Comparison of ENCODE assay signal across 12 cellular contexts in the genomic region with DNA sequence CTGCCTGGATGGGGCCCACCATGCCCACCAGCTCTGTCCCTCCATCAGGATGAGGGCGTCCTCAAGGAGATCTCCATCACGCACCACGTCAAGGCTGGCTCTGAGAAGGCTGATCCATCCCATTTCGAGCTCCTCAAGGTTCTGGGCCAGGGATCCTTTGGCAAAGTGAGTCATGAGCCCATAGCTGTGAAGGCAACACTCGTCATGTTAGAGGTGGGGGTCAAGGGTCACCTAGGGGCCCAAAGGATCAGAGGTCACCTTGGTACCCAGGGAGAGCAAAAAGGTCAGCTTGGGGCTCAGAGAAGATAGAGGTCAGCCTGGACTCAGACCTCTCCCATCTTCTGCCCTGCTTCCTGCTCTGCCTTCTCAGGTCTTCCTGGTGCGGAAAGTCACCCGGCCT. TPM values are rescaled to one million over a fixed set of nuclear protein-coding genes. Genes with fewer than 3 reads are reported as not detected.
A peak's percentile ranks its signal among the peaks of the same experiment; 100 is the strongest.
DNase-seq lines count a peak whose midpoint lies in the region; ATAC-seq and TF ChIP-seq lines count a peak whose summit lies in the region.
"Had no signal": no experiment of that assay in that cellular context is flagged by ENCODE, and none has a peak within 500 bp of the region (broad histone marks: within the 10 kb centered on the region; RNA-seq: fewer than 3 reads in every experiment).

No MANE protein-coding gene starts in this region.

- intact Hi-C loops in esophagus muscularis mucosa (cut with DNase I), result no loop called here

- peaks cover 9% of the 10 kb centered on the region for H3K36me3 Mint-ChIP-seq in activated naive CD4-positive, alpha-beta T cell treated with anti-CD3 and anti-CD28 coated beads, Interleukin-2, amount 50 U/mL, for 24 hours
- peaks cover 66% of the 10 kb centered on the region for H3K36me3 Mint-ChIP-seq in effector memory CD8-positive, alpha-beta T cell (ENCODE audit: insufficient read depth)

- peaks cover 36% of the 10 kb centered on the region for H3F3A ChIP-seq in SU-DHL-6 (ENCODE audit: insufficient read depth)

- no peak for TF ChIP-seq EP300 in upper lobe of left lung (IDR thresholded peaks at IDR 0.05)
- no peak for TF ChIP-seq EP300 in esophagus muscularis mucosa (IDR thresholded peaks at IDR 0.05)

- peak overlapping the region; percentile 96 for H3K9ac ChIP-seq in SU-DHL-6 (ENCODE audit: low read length)

- no peak for TF ChIP-seq CTCF in SU-DHL-6 (IDR thresholded peaks at IDR 0.05; ENCODE audit: insufficient read depth, low read length, poor library complexity, severe bottlenecking)
- no peak for TF ChIP-seq CTCF in upper lobe of left lung (IDR thresholded peaks at IDR 0.05)
- TF ChIP-seq CTCF in esophagus muscularis mucosa (IDR thresholded peaks at IDR 0.05), result no peak

- peaks cover 69% of the 10 kb centered on the region for H3K4me1 Mint-ChIP-seq in activated naive CD4-positive, alpha-beta T cell treated with anti-CD3 and anti-CD28 coated beads, Interleukin-2, amount 50 U/mL, for 24 hours
- H3K4me1 Mint-ChIP-seq in effector memory CD8-positive, alpha-beta T cell (ENCODE audit: low read depth in 2 of 2), result peaks cover 62 to 70% of the 10 kb centered on the region in 2 donors

- H3K4me1 ChIP-seq in upper lobe of left lung, result peaks cover 8 to 35% (median 26%) of the 10 kb centered on the region in 4 donors
- H3K4me1 ChIP-seq in esophagus muscularis mucosa, result peaks cover 0 to 8% (median 5%) of the 10 kb centered on the region in 4 donors

- no peaks in the 10 kb centered on the region for H4K20me1 ChIP-seq in SU-DHL-6 (ENCODE audit: low read depth, low read length)

- H3K9me3 ChIP-seq in SU-DHL-6 (ENCODE audit: insufficient read depth, low read length) (no peaks in the 10 kb centered on the region), upper lobe of left lung (no peaks in the 10 kb centered on the region), esophagus muscularis mucosa (no peaks in the 10 kb centered on the region)

- no peaks in the 10 kb centered on the region for H3K9me3 Mint-ChIP-seq in activated naive CD4-positive, alpha-beta T cell treated with anti-CD3 and anti-CD28 coated beads, Interleukin-2, amount 50 U/mL, for 24 hours
- no peaks in the 10 kb centered on the region for H3K9me3 Mint-ChIP-seq in effector memory CD8-positive, alpha-beta T cell

- H3K36me3 ChIP-seq in SU-DHL-6 (ENCODE audit: low read length) (no peaks in the 10 kb centered on the region), upper lobe of left lung (peaks cover 5 to 45% (median 38%) of the 10 kb centered on the region in 4 donors), esophagus muscularis mucosa (no peaks in the 10 kb centered on the region)

- no peaks in the 10 kb centered on the region for H3K27me3 Mint-ChIP-seq in activated naive CD4-positive, alpha-beta T cell treated with anti-CD3 and anti-CD28 coated beads, Interleukin-2, amount 50 U/mL, for 24 hours
- no peaks in the 10 kb centered on the region for H3K27me3 Mint-ChIP-seq in effector memory CD8-positive, alpha-beta T cell

- no peaks in the 10 kb centered on the region for H3K9me2 ChIP-seq in SU-DHL-6 (replicated peaks; ENCODE audit: insufficient read depth, low read length)

- TF ChIP-seq POLR2A in upper lobe of left lung (IDR thresholded peaks at IDR 0.05) (no peak), esophagus muscularis mucosa (IDR thresholded peaks at IDR 0.05; ENCODE audit: low read depth) (no peak)

- peak overlapping the region; percentile 89 for H3K27ac Mint-ChIP-seq in activated naive CD4-positive, alpha-beta T cell treated with anti-CD3 and anti-CD28 coated beads, Interleukin-2, amount 50 U/mL, for 24 hours
- H3K27ac Mint-ChIP-seq in effector memory CD8-positive, alpha-beta T cell, result peak overlapping the region; percentile 94 to 95

- no peak for ATAC-seq in effector memory CD8-positive, alpha-beta T cell (replicated peaks)
- ATAC-seq in upper lobe of left lung (ENCODE audit: low FRiP score in 2 of 2) (no peak), GM18907 (IDR thresholded peaks at IDR 0.05; ENCODE audit: unreplicated experiment) (no peak)

- H3K4me3 ChIP-seq in SU-DHL-6 (ENCODE audit: insufficient read depth, low read length, poor library complexity, severe bottlenecking), result peak overlapping the region; percentile 74
- peak overlapping the region in 3 of 4 donors; percentile 40 to 59 (median 44) for H3K4me3 ChIP-seq in upper lobe of left lung
- H3K4me3 ChIP-seq in esophagus muscularis mucosa, result no peak overlapping the region
- H3K4me3 ChIP-seq: SK-N-MC had no signal

- peak overlapping the region; percentile 85 for H3K4me3 Mint-ChIP-seq in activated naive CD4-positive, alpha-beta T cell treated with anti-CD3 and anti-CD28 coated beads, Interleukin-2, amount 50 U/mL, for 24 hours
- peak overlapping the region; percentile 86 to 95 for H3K4me3 Mint-ChIP-seq in effector memory CD8-positive, alpha-beta T cell

- H2AFZ ChIP-seq in SU-DHL-6 (ENCODE audit: low read depth, low read length, severe bottlenecking), result no peak overlapping the region

- WGBS in upper lobe of left lung, 2 donors, result 88 to 97% methylated on average over 6 to 7 of the region's 7 CpGs
- 100% methylated on average over 1 of the region's 7 CpGs for WGBS in esophagus muscularis mucosa

- DNase-seq in activated naive CD4-positive, alpha-beta T cell (lab: John Stamatoyannopoulos, UW), result no peak
- no peak for DNase-seq in effector memory CD8-positive, alpha-beta T cell
- no peak for DNase-seq in upper lobe of left lung
- no peak for DNase-seq in esophagus muscularis mucosa (ENCODE audit: extremely low spot score)
- DNase-seq in OCI-M2 (lab: John Stamatoyannopoulos, UW; ENCODE audit: unreplicated experiment), result no peak
- DNase-seq: activated CD4-positive, CD25-positive, alpha-beta regulatory T cell treated with anti-CD3 and anti-CD28 coated beads, Interleukin-2, amount 50 U/mL, for 72 hours; EL; NK-92 treated with Interleukin-12 subunit alpha and Interleukin-12 subunit beta, amount 100 ng/mL, for 24 hours had no signal

- H3K79me2 ChIP-seq in SU-DHL-6 (ENCODE audit: insufficient read depth, low read length), result peaks cover 24% of the 10 kb centered on the region

- H3K27ac ChIP-seq in SU-DHL-6 (ENCODE audit: low read depth, low read length) (peak overlapping the region; percentile 96; the same call in 1 of the 2 replicates), upper lobe of left lung (peak overlapping the region in 2 of 4 donors; percentile 78 to 92), esophagus muscularis mucosa (replicated peaks in 1 of 4) (no peak overlapping the region)
- H3K27ac ChIP-seq: SK-N-MC had no signal

- H3K27me3 ChIP-seq in SU-DHL-6 (ENCODE audit: low read length), result no peaks in the 10 kb centered on the region
- H3K27me3 ChIP-seq in upper lobe of left lung, result no peaks in the 10 kb centered on the region
- H3K27me3 ChIP-seq in esophagus muscularis mucosa, result no peaks in the 10 kb centered on the region

- peak overlapping the region; percentile 87 for H3K4me2 ChIP-seq in SU-DHL-6 (ENCODE audit: low read depth, low read length, poor library complexity, severe bottlenecking)

RNA-seq across cellular contexts. Expression of gene RPS6KA1, which starts 17.3 kb away (rescaled TPM):
- 100 to 1,000 TPM in 4 of 6 donors, 10 to 100 TPM in 2; 91.1 to 161 (median 120) TPM for total RNA-seq in upper lobe of left lung
- 10 to 100 TPM in 1 of 4 donors, 1 to 10 TPM in 3; 7.0 to 16.7 (median 8.7) TPM for total RNA-seq in esophagus muscularis mucosa

Comparison
In these comparisons a context has a peak if more than half of its experiments do, and no peak if none do; other contexts are left out.
1. H3K4me3 ChIP-seq: peak in SU-DHL-6 (single experiment) and upper lobe of left lung (3 of 4); none in esophagus muscularis mucosa (0 of 4).
2. RNA of gene RPS6KA1, which starts 17.3 kb away (total RNA-seq): 91.1 to 161 TPM in upper lobe of left lung; 7.0 to 16.7 TPM in esophagus muscularis mucosa; every median in the first group is over 4 times any median in the second.